In genomic region chr22:23695141-23695540, GRCh38 we compare ENCODE assay signal across 15 cellular contexts. TPM values are rescaled to one million over a fixed set of nuclear protein-coding genes. Genes with fewer than 3 reads are reported as not detected.
DNase-seq lines count a peak whose midpoint lies in the region; ATAC-seq and TF ChIP-seq lines count a peak whose summit lies in the region.
"Had no signal": no experiment of that assay in that cellular context is flagged by ENCODE, and none has a peak within 500 bp of the region (broad histone marks: within the 10 kb centered on the region; RNA-seq: fewer than 3 reads in every experiment).

No MANE protein-coding gene starts in this region.

- H3K4me1 Mint-ChIP-seq in activated CD4-positive, alpha-beta T cell treated with anti-CD3 and anti-CD28 coated beads, Interleukin-2, amount 10 ng/mL, durations not matched to agents 24 days and 14 days: peaks cover 35% of the 10 kb centered on the region
- peaks cover 38% of the 10 kb centered on the region for H3K4me1 Mint-ChIP-seq in activated naive CD8-positive, alpha-beta T cell treated with anti-CD3 and anti-CD28 coated beads, Interleukin-2, amount 10 ng/mL, durations not matched to agents 7 days and 5 days
- H3K4me1 Mint-ChIP-seq: endodermal cell had no signal

- WGBS in aorta, 2 donors: 83 to 92% methylated on average over 3 of the region's 3 CpGs

- no peak for DNase-seq in activated CD4-positive, alpha-beta T cell treated with anti-CD3 and anti-CD28 coated beads, Interleukin-2, amount 10 ng/mL, durations not matched to agents 24 days and 14 days
- no peak for DNase-seq in activated CD4-positive, alpha-beta T cell treated with anti-CD3 and anti-CD28 coated beads, Interleukin-2, amount 50 U/mL, for 4 hours
- no peak for DNase-seq in HL-60 (ENCODE audit: low read depth in 1 of 2, low spot score in 1 of 2)
- DNase-seq in activated naive CD8-positive, alpha-beta T cell treated with anti-CD3 and anti-CD28 coated beads, Interleukin-2, amount 10 ng/mL, durations not matched to agents 7 days and 5 days: no peak
- no peak for DNase-seq in aorta
- no peak for DNase-seq in middle frontal gyrus (ENCODE audit: extremely low spot score, low spot score)
- DNase-seq in DMS53 (lab: John Stamatoyannopoulos, UW): no peak
- DNase-seq: endodermal cell; GOT3; NCI-H226; NK-92 treated with Interleukin-12 subunit alpha and Interleukin-12 subunit beta, amount 100 ng/mL, for 24 hours had no signal

- H3K9me3 ChIP-seq in aorta (ENCODE audit: control insufficient read depth, low read length): no peaks in the 10 kb centered on the region
- H3K9me3 ChIP-seq: tibial nerve had no signal

- H3K9me3 Mint-ChIP-seq in activated CD4-positive, alpha-beta T cell treated with anti-CD3 and anti-CD28 coated beads, Interleukin-2, amount 10 ng/mL, durations not matched to agents 24 days and 14 days: no peaks in the 10 kb centered on the region
- no peaks in the 10 kb centered on the region for H3K9me3 Mint-ChIP-seq in activated naive CD8-positive, alpha-beta T cell treated with anti-CD3 and anti-CD28 coated beads, Interleukin-2, amount 10 ng/mL, durations not matched to agents 7 days and 5 days
- H3K9me3 Mint-ChIP-seq: endodermal cell had no signal

- peak overlapping the region; percentile 100 for H3K27ac Mint-ChIP-seq in activated CD4-positive, alpha-beta T cell treated with anti-CD3 and anti-CD28 coated beads, Interleukin-2, amount 10 ng/mL, durations not matched to agents 24 days and 14 days
- H3K27ac Mint-ChIP-seq in activated naive CD8-positive, alpha-beta T cell treated with anti-CD3 and anti-CD28 coated beads, Interleukin-2, amount 10 ng/mL, durations not matched to agents 7 days and 5 days: peak overlapping the region; percentile 100
- H3K27ac Mint-ChIP-seq: endodermal cell had no signal

- no peaks in the 10 kb centered on the region for H3K27me3 ChIP-seq in HL-60 (ENCODE audit: insufficient read depth, poor library complexity, severe bottlenecking)
- no peaks in the 10 kb centered on the region for H3K27me3 ChIP-seq in aorta (ENCODE audit: control insufficient read depth in 1 of 2, insufficient read depth in 2 of 2, low read length in 1 of 2)
- H3K27me3 ChIP-seq: cardiac muscle cell, tibial nerve had no signal

- H3K4me3 Mint-ChIP-seq in activated CD4-positive, alpha-beta T cell treated with anti-CD3 and anti-CD28 coated beads, Interleukin-2, amount 10 ng/mL, durations not matched to agents 24 days and 14 days: peak overlapping the region; percentile 8
- H3K4me3 Mint-ChIP-seq in activated naive CD8-positive, alpha-beta T cell treated with anti-CD3 and anti-CD28 coated beads, Interleukin-2, amount 10 ng/mL, durations not matched to agents 7 days and 5 days: peak overlapping the region; percentile 98
- H3K4me3 Mint-ChIP-seq: endodermal cell had no signal

- H3K36me3 Mint-ChIP-seq in activated CD4-positive, alpha-beta T cell treated with anti-CD3 and anti-CD28 coated beads, Interleukin-2, amount 10 ng/mL, durations not matched to agents 24 days and 14 days (ENCODE audit: low read depth): peaks cover 36% of the 10 kb centered on the region
- peaks cover 46% of the 10 kb centered on the region for H3K36me3 Mint-ChIP-seq in activated naive CD8-positive, alpha-beta T cell treated with anti-CD3 and anti-CD28 coated beads, Interleukin-2, amount 10 ng/mL, durations not matched to agents 7 days and 5 days

- intact Hi-C loops in activated CD4-positive, alpha-beta T cell treated with anti-CD3 and anti-CD28 coated beads, Interleukin-2, amount 10 ng/mL, durations not matched to agents 24 days and 14 days (cut with micrococcal nuclease): no loop called here
- intact Hi-C loops in aorta (cut with DNase I): no loop called here

- POLR2A ChIA-PET in activated naive CD8-positive, alpha-beta T cell treated with anti-CD3 and anti-CD28 coated beads, Interleukin-2, amount 10 ng/mL, durations not matched to agents 7 days and 5 days (lab: Charles Lee): interaction anchor here (1.7 to 2.4 kb wide), 3 partner anchors 9 to 68 kb away, joined by 8 to 13 read pairs (median 9); partner anchors contain the start of genes C22orf15 and ZNF70

- H3K4me3 ChIP-seq in HL-60 (replicated peaks; ENCODE audit: insufficient read depth, low read length) (no peak overlapping the region), skin epidermis (no peak overlapping the region), aorta (ENCODE audit: low read length in 2 of 2) (no peak overlapping the region)
- H3K4me3 ChIP-seq: cardiac muscle cell, tibial nerve had no signal

- no peak for TF ChIP-seq CTCF in HL-60 (IDR thresholded peaks at IDR 0.05; ENCODE audit: insufficient read depth, low read length)

- H3K27ac ChIP-seq in HL-60 (replicated peaks): peak overlapping the region; percentile 94
- H3K27ac ChIP-seq in skin epidermis: peak overlapping the region in 13 of 21 experiments; percentile 23 to 93 (median 76)
- no peak overlapping the region for H3K27ac ChIP-seq in aorta (ENCODE audit: low read depth in 1 of 2, low read length in 2 of 2)
- H3K27ac ChIP-seq: cardiac muscle cell had no signal

- ATAC-seq in activated naive CD8-positive, alpha-beta T cell treated with anti-CD3 and anti-CD28 coated beads, Interleukin-2, amount 10 ng/mL, durations not matched to agents 7 days and 5 days (ENCODE audit: low read depth): no peak
- ATAC-seq in aorta (ENCODE audit: low FRiP score): no peak

- no peaks in the 10 kb centered on the region for H3K27me3 Mint-ChIP-seq in activated CD4-positive, alpha-beta T cell treated with anti-CD3 and anti-CD28 coated beads, Interleukin-2, amount 10 ng/mL, durations not matched to agents 24 days and 14 days
- no peaks in the 10 kb centered on the region for H3K27me3 Mint-ChIP-seq in activated naive CD8-positive, alpha-beta T cell treated with anti-CD3 and anti-CD28 coated beads, Interleukin-2, amount 10 ng/mL, durations not matched to agents 7 days and 5 days

- no peaks in the 10 kb centered on the region for H3K4me1 ChIP-seq in aorta (ENCODE audit: control insufficient read depth in 1 of 2, insufficient read depth in 2 of 2, low read length in 2 of 2)

- no peaks in the 10 kb centered on the region for H3K36me3 ChIP-seq in aorta (ENCODE audit: control insufficient read depth in 1 of 2, insufficient read depth in 2 of 2, low read length in 1 of 2)
- H3K36me3 ChIP-seq: cardiac muscle cell had no signal

RNA-seq across cellular contexts. Expression of gene RGL4, which starts 4.3 kb away (rescaled TPM):
- total RNA-seq in activated CD4-positive, alpha-beta T cell treated with anti-CD3 and anti-CD28 coated beads, Interleukin-2, amount 10 ng/mL, durations not matched to agents 24 days and 14 days: 6.9 TPM in 2 replicates
- total RNA-seq in activated naive CD8-positive, alpha-beta T cell treated with anti-CD3 and anti-CD28 coated beads, Interleukin-2, amount 10 ng/mL, durations not matched to agents 7 days and 5 days: 10 to 100 TPM; 24.9 to 25.8 TPM
- 1 to 10 TPM; 1.2 to 1.4 TPM for total RNA-seq in aorta
- under 1 TPM; 0.59 to 0.63 TPM for polyA plus RNA-seq in aorta
- total RNA-seq: cardiac muscle cell, endodermal cell, tibial nerve had no signal

RNA-seq across cellular contexts. Expression of gene ZNF70, which starts 55.8 kb away (rescaled TPM):
- total RNA-seq in activated CD4-positive, alpha-beta T cell treated with anti-CD3 and anti-CD28 coated beads, Interleukin-2, amount 10 ng/mL, durations not matched to agents 24 days and 14 days: 2.5 and 2.6 TPM in 2 replicates
- 1 to 10 TPM; 3.8 to 4.1 TPM for total RNA-seq in activated naive CD8-positive, alpha-beta T cell treated with anti-CD3 and anti-CD28 coated beads, Interleukin-2, amount 10 ng/mL, durations not matched to agents 7 days and 5 days
- 10 to 100 TPM in 1 of 2 donors, 1 to 10 TPM in 1; 9.8 to 14.0 TPM for total RNA-seq in aorta
- 1 to 10 TPM; 1.4 to 3.6 TPM for polyA plus RNA-seq in aorta

RNA-seq across cellular contexts. Expression of gene VPREB3, which starts 59.1 kb away (rescaled TPM):
- total RNA-seq in activated CD4-positive, alpha-beta T cell treated with anti-CD3 and anti-CD28 coated beads, Interleukin-2, amount 10 ng/mL, durations not matched to agents 24 days and 14 days: not detected in 2 replicates
- not detected for total RNA-seq in activated naive CD8-positive, alpha-beta T cell treated with anti-CD3 and anti-CD28 coated beads, Interleukin-2, amount 10 ng/mL, durations not matched to agents 7 days and 5 days
- total RNA-seq in aorta: under 1 TPM in 1 of 2 donors, not detected in 1; 0.69 TPM
- polyA plus RNA-seq in aorta: not detected
- total RNA-seq: endodermal cell; T-helper 2 cell treated with Interferon-gamma antibody and Interleukin-4, amounts not matched to agents 100 ng/mL and 5 ng/mL, for 36 hours; tibial nerve had no signal

Comparison
In these comparisons a context has a peak if more than half of its experiments do, and no peak if none do; other contexts are left out.
1. H3K27ac ChIP-seq: peak in HL-60 (single experiment) and skin epidermis (13 of 21); none in aorta (0 of 2).